11 cellular contexts compared by ENCODE assay signal in the genomic region with DNA sequence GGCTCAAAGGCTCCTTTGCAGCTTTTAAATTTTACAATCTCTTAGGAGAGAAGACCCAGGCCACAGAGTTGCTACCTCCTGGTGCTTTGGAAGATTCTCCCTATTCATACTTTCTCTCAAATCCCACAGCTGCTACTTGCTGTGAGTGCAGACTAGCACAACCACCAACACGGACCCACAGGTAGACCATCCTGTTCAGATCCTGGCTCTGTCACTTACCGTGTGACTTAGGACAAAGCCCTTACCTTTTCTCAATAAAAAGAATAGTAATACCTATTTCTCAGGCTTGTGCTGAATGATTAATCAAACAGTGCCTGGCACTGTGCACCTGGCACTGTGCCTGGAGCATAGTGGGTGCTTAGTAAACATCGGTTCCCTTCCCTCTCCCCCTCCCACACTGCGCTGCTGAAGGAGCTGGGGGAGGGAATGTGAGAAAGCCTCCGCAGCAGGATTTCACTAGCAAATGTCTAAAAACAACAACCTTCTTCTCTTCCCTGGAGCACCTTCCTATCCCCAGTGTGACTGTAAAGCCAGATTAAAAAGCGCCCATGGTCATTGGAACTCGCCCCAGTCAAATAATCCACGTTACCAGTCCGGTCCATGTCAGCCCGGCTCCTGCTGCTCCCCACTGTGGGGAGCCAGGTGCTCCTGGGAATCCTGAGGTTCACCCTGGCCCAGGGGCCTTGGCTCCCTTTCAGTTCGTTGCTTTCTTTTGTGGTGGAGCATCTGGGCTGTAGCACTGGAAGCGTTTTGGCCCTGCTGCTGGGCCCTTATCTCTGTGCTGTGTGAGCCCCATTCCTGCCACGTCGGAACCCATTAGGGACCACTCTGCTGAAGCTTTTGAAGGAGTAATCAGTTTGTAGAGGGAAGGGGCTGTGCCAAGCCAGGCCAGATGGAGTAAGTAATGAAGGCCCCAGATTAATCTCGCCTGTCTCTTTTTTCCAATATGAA.
DNase-seq lines count a peak whose midpoint lies in the region; ATAC-seq, FAIRE-seq and TF ChIP-seq lines count a peak whose summit lies in the region.
"Had no signal": no experiment of that assay in that cellular context is flagged by ENCODE, and none has a peak within 500 bp of the region (broad histone marks: within the 10 kb centered on the region; RNA-seq: fewer than 3 reads in every experiment).

No MANE protein-coding gene starts in this region.

- TF ChIP-seq POLR2A in GM12892 (IDR thresholded peaks at IDR 0.05; ENCODE audit: low read depth, low read length) = no peak

- H3K36me3 Mint-ChIP-seq in T-helper 17 cell (ENCODE audit: low read depth) = no peaks in the 10 kb centered on the region

- H3K36me3 ChIP-seq in cardiac muscle cell = no peaks in the 10 kb centered on the region

- DNase-seq in Daoy (ENCODE audit: low read depth) = peak; percentile 31
- DNase-seq in T-helper 17 cell = no peak
- peak; percentile 27 to 54 for DNase-seq in cardiac muscle cell (ENCODE audit: low read depth in 1 of 2, low spot score in 1 of 2)
- peak; percentile 16 for DNase-seq in renal cortical epithelial cell (ENCODE audit: low read depth)
- DNase-seq in GM12892 (ENCODE audit: insufficient read length) = no peak
- no peak for DNase-seq in HTR-8/SVneo (ENCODE audit: insufficient read length, low spot score)
- DNase-seq in mesenteric fat pad (ENCODE audit: low spot score) = no peak
- DNase-seq: CD4-positive, alpha-beta T cell had no signal

- H3K27me3 ChIP-seq in cardiac muscle cell = no peaks in the 10 kb centered on the region

- no peak overlapping the region for H3K4me3 ChIP-seq in cardiac muscle cell
- H3K4me3 ChIP-seq: lung had no signal

- peak overlapping the region; percentile 16 for H3K27ac Mint-ChIP-seq in T-helper 17 cell
- H3K27ac Mint-ChIP-seq: CD4-positive, alpha-beta T cell had no signal

- no peaks in the 10 kb centered on the region for H3K27me3 Mint-ChIP-seq in T-helper 17 cell
- H3K27me3 Mint-ChIP-seq: CD4-positive, alpha-beta T cell had no signal

- no peaks in the 10 kb centered on the region for H3K9me3 ChIP-seq in T-helper 17 cell (ENCODE audit: control insufficient read depth, low read length, poor library complexity, severe bottlenecking)
- H3K9me3 ChIP-seq in cardiac muscle cell (ENCODE audit: low read depth) = no peaks in the 10 kb centered on the region

- no peak overlapping the region for H3K4me3 Mint-ChIP-seq in T-helper 17 cell
- H3K4me3 Mint-ChIP-seq: CD4-positive, alpha-beta T cell; stimulated activated naive B cell treated with anti-CD40 and anti-IgM and Interleukin-4, amounts not matched to agents 10 μg/mL and 1 μg/mL and 100 μg/mL, for 72 hours had no signal

- H3K4me1 Mint-ChIP-seq in T-helper 17 cell = peaks cover under 1% of the 10 kb centered on the region

- H3K4me1 ChIP-seq in cardiac muscle cell (ENCODE audit: low read depth) = peaks cover 18% of the 10 kb centered on the region

- no peak for TF ChIP-seq CTCF in cardiac muscle cell (IDR thresholded peaks at IDR 0.05; ENCODE audit: low read depth, low read length)

- FAIRE-seq in GM12892 (lab: Jason Lieb, UNC) = no peak
- FAIRE-seq in HTR-8/SVneo (lab: Jason Lieb, UNC) = no peak

- ATAC-seq in T-helper 17 cell = no peak
- ATAC-seq in HG02588 (IDR thresholded peaks at IDR 0.05; ENCODE audit: unreplicated experiment) = no peak

- H3K27ac ChIP-seq in cardiac muscle cell = peak overlapping the region; percentile 15

Comparison
In these comparisons a context has a peak if more than half of its experiments do, and no peak if none do; other contexts are left out.
1. DNase-seq: peak in Daoy (single experiment), cardiac muscle cell (2 of 2) and renal cortical epithelial cell (single experiment); none in T-helper 17 cell (0 of 3), GM12892 (single experiment), HTR-8/SVneo (single experiment) and mesenteric fat pad (single experiment).